1 cellular context compared by ENCODE assay signal in genomic region chr11:47496808-47497207, GRCh38.
TF ChIP-seq lines count a peak whose summit lies in the region.

No MANE protein-coding gene starts in this region.

TF ChIP-seq in GM23338, 12 proteins besides CTCF, POLR2A, EP300 and RAD21 (continued from another document):
- no peak for TF ChIP-seq ZNF462 (CRISPR knock-in tag; IDR thresholded peaks at IDR 0.05)
- TF ChIP-seq ZNF331 (CRISPR knock-in tag; IDR thresholded peaks at IDR 0.05; ENCODE audit: low read depth): no peak
